17 cellular contexts compared by ENCODE assay signal in the genomic region with DNA sequence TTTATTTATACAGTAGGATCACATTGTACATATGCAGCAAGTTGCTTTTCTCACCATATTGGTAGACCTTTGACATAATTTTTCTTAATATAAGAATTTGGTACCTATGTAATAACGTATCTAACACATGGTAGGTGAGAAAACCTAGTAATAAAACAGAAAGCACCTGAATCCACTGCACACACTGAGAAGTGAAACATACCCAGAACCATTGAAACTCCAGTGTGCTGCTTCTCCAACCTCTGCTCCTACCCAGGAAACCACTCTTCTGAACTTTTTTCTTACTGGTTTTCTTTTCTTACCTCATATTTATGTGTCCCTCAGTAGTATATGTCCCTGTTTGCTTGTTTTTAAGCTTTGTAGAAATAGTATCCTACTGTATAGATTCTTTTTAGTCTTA.
A peak's percentile ranks its signal among the peaks of the same experiment; 100 is the strongest.
DNase-seq lines count a peak whose midpoint lies in the region; ATAC-seq, FAIRE-seq and TF ChIP-seq lines count a peak whose summit lies in the region.
"Had no signal": no experiment of that assay in that cellular context is flagged by ENCODE, and none has a peak within 500 bp of the region (broad histone marks: within the 10 kb centered on the region; RNA-seq: fewer than 3 reads in every experiment).

No MANE protein-coding gene starts in this region.

- peaks cover 0 to 5% of the 10 kb centered on the region in 2 donors for H3K4me1 ChIP-seq in ascending aorta
- H3K4me1 ChIP-seq: BE2C, SJSA1 had no signal

- H3K4me3 ChIP-seq in ascending aorta = no peak overlapping the region
- H3K4me3 ChIP-seq: SJSA1 had no signal

- no peaks in the 10 kb centered on the region for H3K27me3 ChIP-seq in ascending aorta
- H3K27me3 ChIP-seq: BE2C, SJSA1 had no signal

- peaks cover 7% of the 10 kb centered on the region for H3K27me3 Mint-ChIP-seq in mesothelial cell of epicardium (ENCODE audit: low read depth)

- no peak overlapping the region for H3K27ac Mint-ChIP-seq in mesothelial cell of epicardium
- H3K27ac Mint-ChIP-seq: stimulated activated effector memory CD8-positive, alpha-beta T cell treated with anti-CD3 and anti-CD28 coated beads, Interleukin-12 subunit alpha, Interleukin-12 subunit beta, amount 100 ng/mL, for 72 hours had no signal

- no peak for TF ChIP-seq POLR2A in GM12891 (IDR thresholded peaks at IDR 0.05; ENCODE audit: low read depth, low read length)

- H3K9me3 Mint-ChIP-seq in mesothelial cell of epicardium = no peaks in the 10 kb centered on the region
- H3K9me3 Mint-ChIP-seq: brain; stimulated activated effector memory CD8-positive, alpha-beta T cell treated with anti-CD3 and anti-CD28 coated beads, Interleukin-12 subunit alpha, Interleukin-12 subunit beta, amount 100 ng/mL, for 72 hours had no signal

- H3K36me3 Mint-ChIP-seq in mesothelial cell of epicardium = no peaks in the 10 kb centered on the region
- H3K36me3 Mint-ChIP-seq: brain; stimulated activated effector memory CD8-positive, alpha-beta T cell treated with anti-CD3 and anti-CD28 coated beads, Interleukin-12 subunit alpha, Interleukin-12 subunit beta, amount 100 ng/mL, for 72 hours had no signal

- ATAC-seq in GM18870 (IDR thresholded peaks at IDR 0.05; ENCODE audit: unreplicated experiment) (peak; percentile 79), GM21423 (IDR thresholded peaks at IDR 0.05; ENCODE audit: unreplicated experiment) (peak; percentile 89), HG02938 (IDR thresholded peaks at IDR 0.05; ENCODE audit: unreplicated experiment) (peak; percentile 74), HG03565 (IDR thresholded peaks at IDR 0.05; ENCODE audit: unreplicated experiment) (peak; percentile 80)
- ATAC-seq: stimulated activated effector memory CD8-positive, alpha-beta T cell treated with anti-CD3 and anti-CD28 coated beads, Interleukin-12 subunit alpha, Interleukin-12 subunit beta, amount 100 ng/mL, for 72 hours had no signal

- H3K4me3 Mint-ChIP-seq in mesothelial cell of epicardium = no peak overlapping the region
- H3K4me3 Mint-ChIP-seq: stimulated activated effector memory CD8-positive, alpha-beta T cell treated with anti-CD3 and anti-CD28 coated beads, Interleukin-12 subunit alpha, Interleukin-12 subunit beta, amount 100 ng/mL, for 72 hours had no signal

- H3K27ac ChIP-seq in ascending aorta = no peak overlapping the region
- H3K27ac ChIP-seq: SJSA1 had no signal

- no peak for TF ChIP-seq CTCF in mesothelial cell of epicardium (IDR thresholded peaks at IDR 0.05; ENCODE audit: unreplicated experiment)
- no peak for TF ChIP-seq CTCF in ascending aorta (IDR thresholded peaks at IDR 0.05)

- no peak for DNase-seq in mesothelial cell of epicardium (ENCODE audit: low spot score in 2 of 2, unreplicated experiment in 2 of 2)
- no peak for DNase-seq in GM12891 (ENCODE audit: insufficient read length, low spot score)
- no peak for DNase-seq in ascending aorta (ENCODE audit: low spot score in 2 of 2)
- no peak for DNase-seq in NCI-H226
- DNase-seq: BE2C; DMS53; NCI-H2107; right cardiac atrium; stimulated activated CD4-positive, alpha-beta T cell treated with anti-CD3 and anti-CD28 coated beads, Interleukin-4, amount 100 ng/mL, for 24 hours had no signal

- no peak for FAIRE-seq in GM12891 (lab: Jason Lieb, UNC)
- FAIRE-seq: H1 had no signal

- peaks cover 18% of the 10 kb centered on the region for H3K4me1 Mint-ChIP-seq in mesothelial cell of epicardium
- H3K4me1 Mint-ChIP-seq: stimulated activated effector memory CD8-positive, alpha-beta T cell treated with anti-CD3 and anti-CD28 coated beads, Interleukin-12 subunit alpha, Interleukin-12 subunit beta, amount 100 ng/mL, for 72 hours had no signal

- no peaks in the 10 kb centered on the region for H3K9me3 ChIP-seq in ascending aorta
- H3K9me3 ChIP-seq: BE2C, SJSA1 had no signal

- intact Hi-C loops in ascending aorta (cut with DNase I) = no loop called here

- H3K36me3 ChIP-seq in ascending aorta = no peaks in the 10 kb centered on the region
- H3K36me3 ChIP-seq: BE2C, SJSA1 had no signal

TF ChIP-seq in GM12891, 5 proteins besides CTCF, POLR2A, EP300 and RAD21:
- no peak for TF ChIP-seq POU2F2 (IDR thresholded peaks at IDR 0.05; ENCODE audit: low read depth, low read length)
